5 cellular contexts compared by ENCODE assay signal in genomic region chr5:158439204-158439603, GRCh38.
A peak's percentile ranks its signal among the peaks of the same experiment; 100 is the strongest.
DNase-seq lines count a peak whose midpoint lies in the region; ATAC-seq and TF ChIP-seq lines count a peak whose summit lies in the region.
"Not testable (repeated sequence)": the region's sequence is repeated elsewhere in the genome, so short reads cannot be mapped to it uniquely, and the experiment has no call there.

No MANE protein-coding gene starts in this region.

- H3K27me3 Mint-ChIP-seq in stimulated activated naive B cell treated with anti-CD40 and anti-IgM and Interleukin-4, amounts not matched to agents 10 μg/mL and 1 μg/mL and 100 μg/mL, for 72 hours, result not testable (repeated sequence)

- not testable (repeated sequence) for TF ChIP-seq CTCF in AG10803 (conservative IDR thresholded peaks at IDR 0.05; ENCODE audit: low read length); VCaP (conservative IDR thresholded peaks at IDR 0.05)

- H3K4me3 Mint-ChIP-seq in stimulated activated naive B cell treated with anti-CD40 and anti-IgM and Interleukin-4, amounts not matched to agents 10 μg/mL and 1 μg/mL and 100 μg/mL, for 72 hours, result not testable (repeated sequence)

- H3K4me3 ChIP-seq in AG10803 (ENCODE audit: low read length), result not testable (repeated sequence)

- peaks cover 33 to 57% of the 10 kb centered on the region in 2 donors for H3K4me1 Mint-ChIP-seq in stimulated activated naive B cell treated with anti-CD40 and anti-IgM and Interleukin-4, amounts not matched to agents 10 μg/mL and 1 μg/mL and 100 μg/mL, for 72 hours

- DNase-seq in AG10803 (ENCODE audit: low read depth) (peak; percentile 36), GF-D8 (lab: John Stamatoyannopoulos, UW) (peak; percentile 36), fibroblast of gingiva (ENCODE audit: low read depth) (peak; percentile 29)
- DNase-seq in stimulated activated naive B cell treated with anti-CD40 and anti-IgM and Interleukin-4, amounts not matched to agents 10 μg/mL and 1 μg/mL and 100 μg/mL, for 72 hours, result not testable (repeated sequence)

- not testable (repeated sequence) for ATAC-seq in stimulated activated naive B cell treated with anti-CD40 and anti-IgM and Interleukin-4, amounts not matched to agents 10 μg/mL and 1 μg/mL and 100 μg/mL, for 72 hours (replicated peaks)

- not testable (repeated sequence) for H3K36me3 Mint-ChIP-seq in stimulated activated naive B cell treated with anti-CD40 and anti-IgM and Interleukin-4, amounts not matched to agents 10 μg/mL and 1 μg/mL and 100 μg/mL, for 72 hours

- not testable (repeated sequence) for H3K9me3 Mint-ChIP-seq in stimulated activated naive B cell treated with anti-CD40 and anti-IgM and Interleukin-4, amounts not matched to agents 10 μg/mL and 1 μg/mL and 100 μg/mL, for 72 hours

- H3K27ac ChIP-seq in VCaP, result peak overlapping the region; percentile 68

- H3K27ac Mint-ChIP-seq in stimulated activated naive B cell treated with anti-CD40 and anti-IgM and Interleukin-4, amounts not matched to agents 10 μg/mL and 1 μg/mL and 100 μg/mL, for 72 hours, result peak overlapping the region; percentile 25
